ENCODE assay signal across 8 cellular contexts in the genomic region with DNA sequence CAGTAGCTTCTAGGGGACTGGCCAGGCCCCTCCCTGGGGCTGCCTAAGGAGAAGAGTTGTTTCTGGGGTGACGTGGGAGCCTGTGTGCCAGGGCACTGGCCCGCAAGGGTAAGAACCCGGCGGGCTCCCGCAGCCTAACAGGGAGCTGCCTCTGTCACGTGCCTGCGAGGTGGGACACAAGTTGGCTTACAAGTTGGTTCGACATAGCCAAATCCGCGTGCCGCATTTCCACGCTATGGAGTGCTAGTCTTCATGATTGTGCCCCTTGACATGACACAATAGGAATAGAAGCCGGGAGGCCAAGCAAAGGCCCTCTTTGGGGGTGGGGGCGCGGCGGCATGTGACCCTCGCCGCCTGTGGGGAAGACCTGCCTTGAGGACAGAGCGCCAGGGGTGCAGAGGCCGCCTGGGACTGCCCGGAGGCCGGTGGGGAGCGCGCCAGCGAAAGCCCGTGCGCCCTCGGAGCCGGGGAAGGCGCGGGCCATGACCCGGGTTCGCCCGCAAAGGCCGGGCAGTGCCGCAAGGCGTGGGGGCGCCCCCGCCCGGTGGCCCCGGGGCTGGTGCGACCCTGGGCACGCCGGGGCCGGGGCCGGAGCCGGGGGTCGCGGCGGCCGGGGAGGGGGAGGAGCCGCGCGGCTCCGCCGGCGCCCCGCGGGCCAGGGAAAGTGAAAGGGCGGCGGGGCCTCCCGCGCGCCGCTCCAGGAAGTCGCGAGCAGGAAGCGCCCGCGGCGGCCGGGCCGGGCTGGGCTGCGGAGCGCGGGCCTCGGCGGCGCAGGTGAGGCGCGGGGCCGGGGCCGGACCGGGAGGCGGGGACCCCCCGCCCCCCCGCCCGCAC. TPM values are rescaled to one million over a fixed set of nuclear protein-coding genes. Genes with fewer than 3 reads are reported as not detected.
DNase-seq lines count a peak whose midpoint lies in the region; ATAC-seq and TF ChIP-seq lines count a peak whose summit lies in the region.

A gene (plus strand): TSS at position 702 of the 834 bp plus-strand sequence. CDS start 4,603 bp downstream, outside the sequence.

- H3K27me3 Mint-ChIP-seq in activated CD8-positive, alpha-beta memory T cell treated with anti-CD3 and anti-CD28 coated beads, Interleukin-2, amount 10 ng/mL, durations not matched to agents 7 days and 5 days: peaks cover 22% of the 10 kb centered on the region

- H3K4me1 Mint-ChIP-seq in activated CD8-positive, alpha-beta memory T cell treated with anti-CD3 and anti-CD28 coated beads, Interleukin-2, amount 10 ng/mL, durations not matched to agents 7 days and 5 days: peaks cover 17% of the 10 kb centered on the region

- no peaks in the 10 kb centered on the region for H3F3A ChIP-seq in neural cell (ENCODE audit: insufficient read depth, low read length, poor library complexity, severe bottlenecking)

- H3K9ac ChIP-seq in fibroblast of lung (ENCODE audit: insufficient read depth, low read length) (peak within 1 kb of the TSS; percentile 21), neural cell (ENCODE audit: low read length) (peak within 1 kb of the TSS; percentile 92)

- H3K4me2 ChIP-seq in fibroblast of lung (ENCODE audit: extremely low read depth, insufficient read depth, low read length): peak within 1 kb of the TSS; percentile 80
- H3K4me2 ChIP-seq in neural cell (ENCODE audit: low read length): peak within 1 kb of the TSS; percentile 98

- TF ChIP-seq CTCF in AG10803 (conservative IDR thresholded peaks at IDR 0.05; ENCODE audit: low read length) (no peak), HL-60 (IDR thresholded peaks at IDR 0.05; ENCODE audit: insufficient read depth, low read length) (no peak), fibroblast of lung (conservative IDR thresholded peaks at IDR 0.05 in 1 of 2, IDR thresholded peaks at IDR 0.05 in 1 of 2; ENCODE audit: low read depth in 1 of 2, low read length in 2 of 2) (no peak), neural cell (IDR thresholded peaks at IDR 0.05; ENCODE audit: poor library complexity, severe bottlenecking) (no peak)

- H3K27ac Mint-ChIP-seq in activated CD8-positive, alpha-beta memory T cell treated with anti-CD3 and anti-CD28 coated beads, Interleukin-2, amount 10 ng/mL, durations not matched to agents 7 days and 5 days: peak within 1 kb of the TSS; percentile 69

- H3K4me3 Mint-ChIP-seq in activated CD8-positive, alpha-beta memory T cell treated with anti-CD3 and anti-CD28 coated beads, Interleukin-2, amount 10 ng/mL, durations not matched to agents 7 days and 5 days: peak within 1 kb of the TSS; percentile 72

- H3K36me3 Mint-ChIP-seq in activated CD8-positive, alpha-beta memory T cell treated with anti-CD3 and anti-CD28 coated beads, Interleukin-2, amount 10 ng/mL, durations not matched to agents 7 days and 5 days: peaks cover 1% of the 10 kb centered on the region

- H3K36me3 ChIP-seq in fibroblast of lung (ENCODE audit: control insufficient read depth, insufficient read depth, low read length) (no peaks in the 10 kb centered on the region), neural cell (ENCODE audit: insufficient read depth, low read length) (peaks cover 6% of the 10 kb centered on the region)

- H4K20me1 ChIP-seq in fibroblast of lung (ENCODE audit: control insufficient read depth, extremely low read depth, insufficient read depth, low read length): no peaks in the 10 kb centered on the region
- H4K20me1 ChIP-seq in neural cell (ENCODE audit: insufficient read depth): no peaks in the 10 kb centered on the region

- DNase-seq in AG10803 (ENCODE audit: low read depth): no peak
- DNase-seq in HL-60 (ENCODE audit: low read depth in 1 of 2, low spot score in 1 of 2): peak in 1 of 2 experiments; percentile 10
- peak; percentile 53 for DNase-seq in activated CD8-positive, alpha-beta memory T cell treated with anti-CD3 and anti-CD28 coated beads, Interleukin-2, amount 10 ng/mL, durations not matched to agents 7 days and 5 days
- peak in 1 of 2 donors; percentile 23 for DNase-seq in fibroblast of lung (ENCODE audit: low read depth in 2 of 2)
- DNase-seq in epidermal melanocyte (ENCODE audit: insufficient read length, low spot score): no peak
- no peak for DNase-seq in kidney glomerular epithelial cell (lab: John Stamatoyannopoulos, UW)

- H2AFZ ChIP-seq in fibroblast of lung (ENCODE audit: low read length) (peak within 1 kb of the TSS; percentile 47), neural cell (ENCODE audit: low read depth, low read length) (peak within 1 kb of the TSS; percentile 71)

- no peak for TF ChIP-seq EP300 in neural cell (conservative IDR thresholded peaks at IDR 0.05; ENCODE audit: poor library complexity, severe bottlenecking)

- H3K9me2 ChIP-seq in neural cell (ENCODE audit: insufficient read depth, low read length): no peaks in the 10 kb centered on the region

- no peaks in the 10 kb centered on the region for H3K9me3 Mint-ChIP-seq in activated CD8-positive, alpha-beta memory T cell treated with anti-CD3 and anti-CD28 coated beads, Interleukin-2, amount 10 ng/mL, durations not matched to agents 7 days and 5 days (ENCODE audit: low read depth)

- TF ChIP-seq RAD21 in neural cell (conservative IDR thresholded peaks at IDR 0.05): peak; percentile 10

- H3K4me3 ChIP-seq in AG10803 (ENCODE audit: low read length) (peak within 1 kb of the TSS; percentile 46), HL-60 (replicated peaks; ENCODE audit: insufficient read depth, low read length) (peak within 1 kb of the TSS; percentile 76), fibroblast of lung (replicated peaks in 1 of 4; ENCODE audit: control extremely low read depth in 1 of 4, insufficient read depth in 1 of 4, low read depth in 3 of 4, low read length in 4 of 4) (peak within 1 kb of the TSS; percentile 45 to 67 (median 56)), neural cell (ENCODE audit: low read length) (peak within 1 kb of the TSS; percentile 97)

- H3K4me1 ChIP-seq in fibroblast of lung (ENCODE audit: control insufficient read depth, extremely low read depth, insufficient read depth, low read length): no peaks in the 10 kb centered on the region

- H3K79me2 ChIP-seq in fibroblast of lung (ENCODE audit: control insufficient read depth, insufficient read depth, low read length) (no peaks in the 10 kb centered on the region), neural cell (replicated peaks; ENCODE audit: insufficient read depth, low read length) (peaks cover 41% of the 10 kb centered on the region)

- H3K9me3 ChIP-seq in fibroblast of lung (ENCODE audit: control insufficient read depth, insufficient read depth, low read depth, low read length) (no peaks in the 10 kb centered on the region), neural cell (ENCODE audit: low read length) (no peaks in the 10 kb centered on the region)

- CTCF ChIA-PET in activated CD8-positive, alpha-beta memory T cell treated with anti-CD3 and anti-CD28 coated beads, Interleukin-2, amount 10 ng/mL, durations not matched to agents 7 days and 5 days (lab: Charles Lee): interaction anchor here (0.7 to 2.7 kb wide), 6 partner anchors 10 to 46 kb away, joined by 3 to 15 read pairs (median 6); no protein-coding TSS in a partner anchor

- peak; percentile 59 for ATAC-seq in GM18909 (IDR thresholded peaks at IDR 0.05; ENCODE audit: poor library complexity, unreplicated experiment)
- ATAC-seq in activated CD8-positive, alpha-beta memory T cell treated with anti-CD3 and anti-CD28 coated beads, Interleukin-2, amount 10 ng/mL, durations not matched to agents 7 days and 5 days: peak; percentile 86

- H3K27ac ChIP-seq in HL-60 (replicated peaks) (peak within 1 kb of the TSS; percentile 46), fibroblast of lung (ENCODE audit: insufficient read depth, low read length) (no peak within 1 kb of the TSS), neural cell (ENCODE audit: low read length) (peak within 1 kb of the TSS; percentile 59)

- H3K27me3 ChIP-seq in HL-60 (ENCODE audit: insufficient read depth, poor library complexity, severe bottlenecking): no peaks in the 10 kb centered on the region
- H3K27me3 ChIP-seq in fibroblast of lung (ENCODE audit: control insufficient read depth, insufficient read depth, low read length): no peaks in the 10 kb centered on the region
- no peaks in the 10 kb centered on the region for H3K27me3 ChIP-seq in neural cell (ENCODE audit: insufficient read depth, low read depth, low read length)

TF ChIP-seq in neural cell, 6 proteins besides CTCF, POLR2A, EP300 and RAD21:
- TF ChIP-seq MXI1 (conservative IDR thresholded peaks at IDR 0.05; ENCODE audit: poor library complexity, severe bottlenecking) (no peak), TAF1 (IDR thresholded peaks at IDR 0.05; ENCODE audit: low read depth) (peak; percentile 20), POLR2AphosphoS5 (IDR thresholded peaks at IDR 0.05) (peak; percentile 20)
- TF ChIP-seq, protein P1, sequence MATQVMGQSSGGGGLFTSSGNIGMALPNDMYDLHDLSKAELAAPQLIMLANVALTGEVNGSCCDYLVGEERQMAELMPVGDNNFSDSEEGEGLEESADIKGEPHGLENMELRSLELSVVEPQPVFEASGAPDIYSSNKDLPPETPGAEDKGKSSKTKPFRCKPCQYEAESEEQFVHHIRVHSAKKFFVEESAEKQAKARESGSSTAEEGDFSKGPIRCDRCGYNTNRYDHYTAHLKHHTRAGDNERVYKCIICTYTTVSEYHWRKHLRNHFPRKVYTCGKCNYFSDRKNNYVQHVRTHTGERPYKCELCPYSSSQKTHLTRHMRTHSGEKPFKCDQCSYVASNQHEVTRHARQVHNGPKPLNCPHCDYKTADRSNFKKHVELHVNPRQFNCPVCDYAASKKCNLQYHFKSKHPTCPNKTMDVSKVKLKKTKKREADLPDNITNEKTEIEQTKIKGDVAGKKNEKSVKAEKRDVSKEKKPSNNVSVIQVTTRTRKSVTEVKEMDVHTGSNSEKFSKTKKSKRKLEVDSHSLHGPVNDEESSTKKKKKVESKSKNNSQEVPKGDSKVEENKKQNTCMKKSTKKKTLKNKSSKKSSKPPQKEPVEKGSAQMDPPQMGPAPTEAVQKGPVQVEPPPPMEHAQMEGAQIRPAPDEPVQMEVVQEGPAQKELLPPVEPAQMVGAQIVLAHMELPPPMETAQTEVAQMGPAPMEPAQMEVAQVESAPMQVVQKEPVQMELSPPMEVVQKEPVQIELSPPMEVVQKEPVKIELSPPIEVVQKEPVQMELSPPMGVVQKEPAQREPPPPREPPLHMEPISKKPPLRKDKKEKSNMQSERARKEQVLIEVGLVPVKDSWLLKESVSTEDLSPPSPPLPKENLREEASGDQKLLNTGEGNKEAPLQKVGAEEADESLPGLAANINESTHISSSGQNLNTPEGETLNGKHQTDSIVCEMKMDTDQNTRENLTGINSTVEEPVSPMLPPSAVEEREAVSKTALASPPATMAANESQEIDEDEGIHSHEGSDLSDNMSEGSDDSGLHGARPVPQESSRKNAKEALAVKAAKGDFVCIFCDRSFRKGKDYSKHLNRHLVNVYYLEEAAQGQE (IDR thresholded peaks at IDR 0.05; ENCODE audit: borderline replicate concordance): peak; percentile 38

RNA-seq across cellular contexts. Expression of the gene that starts here (rescaled TPM):
- total RNA-seq in activated CD8-positive, alpha-beta memory T cell treated with anti-CD3 and anti-CD28 coated beads, Interleukin-2, amount 10 ng/mL, durations not matched to agents 7 days and 5 days: 10 to 100 TPM; 14.0 to 14.8 TPM
- total RNA-seq in fibroblast of lung: 2.8 and 6.4 TPM in 2 replicates
- polyA plus RNA-seq in fibroblast of lung (0.42 and 1.2 TPM in 2 replicates), neural cell (60.7 and 64.4 TPM in 2 replicates)
- polyA plus RNA-seq in fibroblast of lung (2012): 1.0 and 1.3 TPM in 2 replicates
- polyA minus RNA-seq in fibroblast of lung (ENCODE audit: low replicate concordance) (0.08 and 3.0 TPM in 2 replicates), neural cell (67.8 and 75.7 TPM in 2 replicates)

Comparison
In these comparisons a context has a peak if more than half of its experiments do, and no peak if none do; other contexts are left out.
1. RNA of the gene that starts here (polyA plus RNA-seq): 60.7 to 64.4 TPM in neural cell; 0.42 to 1.3 TPM in fibroblast of lung; every median in the first group is over 10 times any median in the second.
2. H3K4me3 ChIP-seq: peak in every context shown above with its lines; median percentile 97 in neural cell; 76 in HL-60; 56 in fibroblast of lung; 46 in AG10803.